12 cellular contexts compared by ENCODE assay signal in the genomic region with DNA sequence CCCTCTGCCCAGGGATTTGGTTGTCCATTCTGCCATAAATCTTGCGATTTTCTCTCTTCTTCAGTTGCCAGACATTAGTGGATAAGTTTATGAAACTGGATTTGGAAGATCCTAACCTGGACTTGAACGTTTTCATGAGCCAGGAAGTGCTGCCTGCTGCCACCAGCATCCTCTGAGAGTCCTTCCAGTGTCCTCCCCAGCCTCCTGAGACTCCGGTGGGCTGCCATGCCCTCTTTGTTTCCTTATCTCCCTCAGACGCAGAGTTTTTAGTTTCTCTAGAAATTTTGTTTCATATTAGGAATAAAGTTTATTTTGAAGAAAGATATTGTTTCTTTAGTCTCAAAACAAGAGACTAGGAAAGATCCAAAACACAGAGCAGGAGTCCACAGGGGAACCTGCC. TPM values are rescaled to one million over a fixed set of nuclear protein-coding genes. Genes with fewer than 3 reads are reported as not detected.
DNase-seq lines count a peak whose midpoint lies in the region; ATAC-seq, FAIRE-seq and TF ChIP-seq lines count a peak whose summit lies in the region.
"Had no signal": no experiment of that assay in that cellular context is flagged by ENCODE, and none has a peak within 500 bp of the region (broad histone marks: within the 10 kb centered on the region; RNA-seq: fewer than 3 reads in every experiment).

A gene (plus strand): TSS at position 301 of the 400 bp plus-strand sequence. CDS start 399 bp downstream, outside the sequence.

- H3K4me2 ChIP-seq in BLaER1 (peak within 1 kb of the TSS; percentile 51), H9 (ENCODE audit: insufficient read depth, insufficient read length, low read length) (no peak within 1 kb of the TSS)

- no peak within 1 kb of the TSS for H4K91ac ChIP-seq in H9 (ENCODE audit: insufficient read length, low read depth, low read length)

- H3K9me3 ChIP-seq in BLaER1, result no peaks in the 10 kb centered on the region
- H3K9me3 ChIP-seq in H9 (ENCODE audit: control insufficient read depth, low read depth, low read length), result no peaks in the 10 kb centered on the region
- H3K9me3 ChIP-seq: MG63, vagina had no signal

- no CpG with 5 or more reads among the region's 4 CpGs for WGBS in H9 (ENCODE audit: extremely low coverage, insufficient read length, low lambda C conversion rate)

- TF ChIP-seq CTCF in H9 (conservative IDR thresholded peaks at IDR 0.05), result no peak
- no peak for TF ChIP-seq CTCF in mesothelial cell of epicardium (IDR thresholded peaks at IDR 0.05; ENCODE audit: unreplicated experiment)

- H3K18ac ChIP-seq in H9 (ENCODE audit: insufficient read length, low read depth, low read length), result no peak within 1 kb of the TSS

- H3K27ac ChIP-seq in BLaER1 (peak within 1 kb of the TSS; percentile 31; the same call in 1 of the 2 replicates), H9 (ENCODE audit: insufficient read length, low read depth, low read length) (no peak within 1 kb of the TSS)
- H3K27ac ChIP-seq: vagina had no signal

- no peak within 1 kb of the TSS for H2AK5ac ChIP-seq in H9 (ENCODE audit: insufficient read length, low read length)

- no peak within 1 kb of the TSS for H2BK120ac ChIP-seq in H9 (ENCODE audit: low read depth, low read length, poor library complexity, severe bottlenecking)

- no peaks in the 10 kb centered on the region; a peak in 1 of 5 replicates for H3K9me3 Mint-ChIP-seq in H9
- no peaks in the 10 kb centered on the region for H3K9me3 Mint-ChIP-seq in activated T-helper 17 cell treated with anti-CD3 and anti-CD28 coated beads, Interleukin-2, amount 50 U/mL, for 72 hours
- H3K9me3 Mint-ChIP-seq in mesothelial cell of epicardium, result no peaks in the 10 kb centered on the region

- H3K4me1 ChIP-seq in BLaER1 (peaks cover 23% of the 10 kb centered on the region), H9 (ENCODE audit: insufficient read depth, low read length) (no peaks in the 10 kb centered on the region)
- H3K4me1 ChIP-seq: vagina had no signal

- no peaks in the 10 kb centered on the region for H3K23me2 ChIP-seq in H9 (ENCODE audit: insufficient read length, low read depth, low read length, poor library complexity, severe bottlenecking)

- no peak within 1 kb of the TSS for H2BK20ac ChIP-seq in H9 (ENCODE audit: low read depth, low read length, poor library complexity, severe bottlenecking)

- no peak for ATAC-seq in activated T-helper 17 cell treated with anti-CD3 and anti-CD28 coated beads, Interleukin-2, amount 50 U/mL, for 72 hours (replicated peaks)
- ATAC-seq in GM21786 (IDR thresholded peaks at IDR 0.05; ENCODE audit: unreplicated experiment), result no peak

- H3K4me3 Mint-ChIP-seq in H9, result peak within 1 kb of the TSS in 1 of 2 experiments; percentile 24; a peak in 2 of 5 replicates
- no peak within 1 kb of the TSS for H3K4me3 Mint-ChIP-seq in activated T-helper 17 cell treated with anti-CD3 and anti-CD28 coated beads, Interleukin-2, amount 50 U/mL, for 72 hours
- H3K4me3 Mint-ChIP-seq in mesothelial cell of epicardium, result no peak within 1 kb of the TSS

- no peaks in the 10 kb centered on the region for H3K79me1 ChIP-seq in H9 (ENCODE audit: insufficient read depth, low read depth, low read length, poor library complexity, severe bottlenecking)

- H3K27me3 Mint-ChIP-seq in H9 (ENCODE audit: low read depth) (no peaks in the 10 kb centered on the region; the same call in 1 of the 2 replicates), mesothelial cell of epicardium (ENCODE audit: low read depth) (no peaks in the 10 kb centered on the region)
- H3K27me3 Mint-ChIP-seq in activated T-helper 17 cell treated with anti-CD3 and anti-CD28 coated beads, Interleukin-2, amount 50 U/mL, for 72 hours, result no peaks in the 10 kb centered on the region

- no peak within 1 kb of the TSS for H2BK15ac ChIP-seq in H9 (ENCODE audit: low read depth, low read length)

- no peak within 1 kb of the TSS for H2BK12ac ChIP-seq in H9 (ENCODE audit: insufficient read length, low read depth, low read length)

- no peak within 1 kb of the TSS for H3T11ph ChIP-seq in H9 (ENCODE audit: low read length)

- H3K4me1 Mint-ChIP-seq in H9 (peaks cover 23 to 27% of the 10 kb centered on the region in 2 experiments), mesothelial cell of epicardium (peaks cover 12% of the 10 kb centered on the region)
- H3K4me1 Mint-ChIP-seq in activated T-helper 17 cell treated with anti-CD3 and anti-CD28 coated beads, Interleukin-2, amount 50 U/mL, for 72 hours, result peaks cover 6% of the 10 kb centered on the region

- FAIRE-seq in H54 (lab: Jason Lieb, UNC), result no peak
- FAIRE-seq: islet of Langerhans had no signal

- H3K36me3 Mint-ChIP-seq in H9 (ENCODE audit: insufficient read depth in 1 of 3, low read depth in 3 of 3) (peaks cover 13 to 49% (median 34%) of the 10 kb centered on the region in 3 experiments), mesothelial cell of epicardium (peaks cover 7% of the 10 kb centered on the region)
- peaks cover 48% of the 10 kb centered on the region for H3K36me3 Mint-ChIP-seq in activated T-helper 17 cell treated with anti-CD3 and anti-CD28 coated beads, Interleukin-2, amount 50 U/mL, for 72 hours (ENCODE audit: low read depth)

- no peak within 1 kb of the TSS for H4K5ac ChIP-seq in H9 (ENCODE audit: insufficient read length, low read depth, low read length)

- H3K4me3 ChIP-seq in BLaER1, result no peak within 1 kb of the TSS
- H3K4me3 ChIP-seq: MG63, vagina had no signal

- H2AFZ ChIP-seq in H9 (ENCODE audit: low read length), result no peak within 1 kb of the TSS

- H3K14ac ChIP-seq in H9 (ENCODE audit: insufficient read depth, low read length), result no peak within 1 kb of the TSS; the same call in 1 of the 2 replicates

- no peak within 1 kb of the TSS for H3K56ac ChIP-seq in H9 (ENCODE audit: insufficient read length, low read depth, low read length)

- H3K4ac ChIP-seq in H9 (ENCODE audit: low read depth, low read length), result no peak within 1 kb of the TSS

- peak within 1 kb of the TSS; percentile 28 to 93 (median 77); a peak in 5 of 7 replicates for H3K27ac Mint-ChIP-seq in H9
- H3K27ac Mint-ChIP-seq in activated T-helper 17 cell treated with anti-CD3 and anti-CD28 coated beads, Interleukin-2, amount 50 U/mL, for 72 hours, result peak within 1 kb of the TSS; percentile 9
- no peak within 1 kb of the TSS for H3K27ac Mint-ChIP-seq in mesothelial cell of epicardium

- H3K9ac ChIP-seq in BLaER1 (peak within 1 kb of the TSS; percentile 34; the same call in 1 of the 2 replicates), H9 (ENCODE audit: extremely low read depth, insufficient read length, low read length) (no peak within 1 kb of the TSS)

- DNase-seq in H9 (no peak), mesothelial cell of epicardium (ENCODE audit: low spot score in 2 of 2, unreplicated experiment in 2 of 2) (no peak), amygdala (lab: John Stamatoyannopoulos, UW) (no peak), H54 (ENCODE audit: insufficient read length, low spot score) (no peak), NCI-H1436 (lab: John Stamatoyannopoulos, UW) (no peak)
- DNase-seq: MG63, Right ventricle myocardium superior had no signal

- no peak within 1 kb of the TSS for H3K23ac ChIP-seq in H9 (ENCODE audit: insufficient read length, low read depth, low read length)

- H4K8ac ChIP-seq in H9 (replicated peaks; ENCODE audit: insufficient read length, low read depth, low read length), result no peak within 1 kb of the TSS

- H3K36me3 ChIP-seq in BLaER1, result peaks cover 87% of the 10 kb centered on the region
- H3K36me3 ChIP-seq: MG63, vagina had no signal

- H3K79me2 ChIP-seq in H9 (ENCODE audit: insufficient read depth, low read length), result no peaks in the 10 kb centered on the region

- no peak for TF ChIP-seq POLR2A in H54 (IDR thresholded peaks at IDR 0.05; ENCODE audit: low read depth, low read length)

- H3K27me3 ChIP-seq in BLaER1, result no peaks in the 10 kb centered on the region
- no peaks in the 10 kb centered on the region for H3K27me3 ChIP-seq in H9 (ENCODE audit: insufficient read depth, low read length)
- H3K27me3 ChIP-seq: MG63, vagina had no signal

- H2BK5ac ChIP-seq in H9 (ENCODE audit: insufficient read length, low read length), result no peak within 1 kb of the TSS

- H4K20me1 ChIP-seq in BLaER1, result no peaks in the 10 kb centered on the region
- H4K20me1 ChIP-seq in H9 (ENCODE audit: control insufficient read depth, insufficient read depth, insufficient read length), result no peaks in the 10 kb centered on the region

RNA-seq across cellular contexts. Expression of the gene that starts here (rescaled TPM):
- total RNA-seq in H9 (2021) (3.2 and 4.3 TPM in 2 replicates), mesothelial cell of epicardium (8.7 to 12.8 TPM (median 11.6 TPM) in 3 replicates)
- total RNA-seq in activated T-helper 17 cell treated with anti-CD3 and anti-CD28 coated beads, Interleukin-2, amount 50 U/mL, for 72 hours, result 10 to 100 TPM; 12.1 to 18.9 TPM
- total RNA-seq: vagina had no signal
